2 cellular contexts compared by ENCODE assay signal in the genomic region with DNA sequence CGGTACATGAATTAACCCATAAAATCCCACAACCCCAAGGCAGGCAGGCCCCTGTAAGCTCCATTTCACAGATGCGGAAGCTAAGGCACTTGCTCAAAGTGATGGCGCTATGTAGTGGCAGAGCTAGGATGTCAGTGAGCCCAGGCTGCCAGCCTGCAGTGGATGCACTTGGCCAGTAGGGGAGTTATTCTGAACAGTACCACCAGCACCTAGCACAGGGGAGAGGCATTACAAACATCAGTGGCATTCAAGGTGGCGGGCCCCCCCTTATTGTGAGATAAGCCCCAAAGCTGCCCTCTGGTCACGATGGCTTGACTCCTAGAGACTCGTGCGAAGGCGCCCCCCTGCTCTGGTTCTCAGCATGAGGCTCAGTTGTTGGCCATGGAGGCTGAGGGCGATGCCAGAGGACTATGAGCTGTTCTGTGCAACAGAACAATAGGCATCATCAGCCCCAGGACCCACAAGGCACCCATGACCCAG.
A peak's percentile ranks its signal among the peaks of the same experiment; 100 is the strongest.
TF ChIP-seq lines count a peak whose summit lies in the region.

No MANE protein-coding gene starts in this region.

TF ChIP-seq in SK-N-SH treated with all-trans-retinoic acid at 6 μM for 48 hours, 23 proteins besides CTCF, POLR2A, EP300 and RAD21:
- TF ChIP-seq, protein P1, sequence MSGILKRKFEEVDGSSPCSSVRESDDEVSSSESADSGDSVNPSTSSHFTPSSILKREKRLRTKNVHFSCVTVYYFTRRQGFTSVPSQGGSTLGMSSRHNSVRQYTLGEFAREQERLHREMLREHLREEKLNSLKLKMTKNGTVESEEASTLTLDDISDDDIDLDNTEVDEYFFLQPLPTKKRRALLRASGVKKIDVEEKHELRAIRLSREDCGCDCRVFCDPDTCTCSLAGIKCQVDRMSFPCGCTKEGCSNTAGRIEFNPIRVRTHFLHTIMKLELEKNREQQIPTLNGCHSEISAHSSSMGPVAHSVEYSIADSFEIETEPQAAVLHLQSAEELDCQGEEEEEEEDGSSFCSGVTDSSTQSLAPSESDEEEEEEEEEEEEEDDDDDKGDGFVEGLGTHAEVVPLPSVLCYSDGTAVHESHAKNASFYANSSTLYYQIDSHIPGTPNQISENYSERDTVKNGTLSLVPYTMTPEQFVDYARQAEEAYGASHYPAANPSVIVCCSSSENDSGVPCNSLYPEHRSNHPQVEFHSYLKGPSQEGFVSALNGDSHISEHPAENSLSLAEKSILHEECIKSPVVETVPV (CRISPR knock-in tag; IDR thresholded peaks at IDR 0.05) = no peak
- TF ChIP-seq, protein P2, sequence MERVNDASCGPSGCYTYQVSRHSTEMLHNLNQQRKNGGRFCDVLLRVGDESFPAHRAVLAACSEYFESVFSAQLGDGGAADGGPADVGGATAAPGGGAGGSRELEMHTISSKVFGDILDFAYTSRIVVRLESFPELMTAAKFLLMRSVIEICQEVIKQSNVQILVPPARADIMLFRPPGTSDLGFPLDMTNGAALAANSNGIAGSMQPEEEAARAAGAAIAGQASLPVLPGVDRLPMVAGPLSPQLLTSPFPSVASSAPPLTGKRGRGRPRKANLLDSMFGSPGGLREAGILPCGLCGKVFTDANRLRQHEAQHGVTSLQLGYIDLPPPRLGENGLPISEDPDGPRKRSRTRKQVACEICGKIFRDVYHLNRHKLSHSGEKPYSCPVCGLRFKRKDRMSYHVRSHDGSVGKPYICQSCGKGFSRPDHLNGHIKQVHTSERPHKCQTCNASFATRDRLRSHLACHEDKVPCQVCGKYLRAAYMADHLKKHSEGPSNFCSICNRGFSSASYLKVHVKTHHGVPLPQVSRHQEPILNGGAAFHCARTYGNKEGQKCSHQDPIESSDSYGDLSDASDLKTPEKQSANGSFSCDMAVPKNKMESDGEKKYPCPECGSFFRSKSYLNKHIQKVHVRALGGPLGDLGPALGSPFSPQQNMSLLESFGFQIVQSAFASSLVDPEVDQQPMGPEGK (CRISPR knock-in tag; IDR thresholded peaks at IDR 0.05; ENCODE audit: borderline replicate concordance) = no peak
- TF ChIP-seq ZNF565 (CRISPR knock-in tag; conservative IDR thresholded peaks at IDR 0.05; ENCODE audit: low read depth) (no peak), OSR1 (CRISPR knock-in tag; IDR thresholded peaks at IDR 0.05) (no peak), ZNF8 (CRISPR knock-in tag; IDR thresholded peaks at IDR 0.05) (no peak), ARNTL (CRISPR knock-in tag; IDR thresholded peaks at IDR 0.05; ENCODE audit: borderline replicate concordance, low read depth) (no peak), PPARA (CRISPR knock-in tag; IDR thresholded peaks at IDR 0.05; ENCODE audit: borderline replicate concordance) (no peak), SNAI2 (CRISPR knock-in tag; IDR thresholded peaks at IDR 0.05) (no peak), CSDC2 (CRISPR knock-in tag; IDR thresholded peaks at IDR 0.05) (no peak), TCF4 (CRISPR knock-in tag; IDR thresholded peaks at IDR 0.05; ENCODE audit: borderline replicate concordance) (no peak)
- TF ChIP-seq, protein P3, sequence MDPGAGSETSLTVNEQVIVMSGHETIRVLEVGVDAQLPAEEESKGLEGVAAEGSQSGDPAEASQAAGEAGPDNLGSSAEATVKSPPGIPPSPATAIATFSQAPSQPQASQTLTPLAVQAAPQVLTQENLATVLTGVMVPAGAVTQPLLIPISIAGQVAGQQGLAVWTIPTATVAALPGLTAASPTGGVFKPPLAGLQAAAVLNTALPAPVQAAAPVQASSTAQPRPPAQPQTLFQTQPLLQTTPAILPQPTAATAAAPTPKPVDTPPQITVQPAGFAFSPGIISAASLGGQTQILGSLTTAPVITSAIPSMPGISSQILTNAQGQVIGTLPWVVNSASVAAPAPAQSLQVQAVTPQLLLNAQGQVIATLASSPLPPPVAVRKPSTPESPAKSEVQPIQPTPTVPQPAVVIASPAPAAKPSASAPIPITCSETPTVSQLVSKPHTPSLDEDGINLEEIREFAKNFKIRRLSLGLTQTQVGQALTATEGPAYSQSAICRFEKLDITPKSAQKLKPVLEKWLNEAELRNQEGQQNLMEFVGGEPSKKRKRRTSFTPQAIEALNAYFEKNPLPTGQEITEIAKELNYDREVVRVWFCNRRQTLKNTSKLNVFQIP (CRISPR knock-in tag; IDR thresholded peaks at IDR 0.05; ENCODE audit: borderline replicate concordance, low read depth) = no peak
- TF ChIP-seq, protein P4, sequence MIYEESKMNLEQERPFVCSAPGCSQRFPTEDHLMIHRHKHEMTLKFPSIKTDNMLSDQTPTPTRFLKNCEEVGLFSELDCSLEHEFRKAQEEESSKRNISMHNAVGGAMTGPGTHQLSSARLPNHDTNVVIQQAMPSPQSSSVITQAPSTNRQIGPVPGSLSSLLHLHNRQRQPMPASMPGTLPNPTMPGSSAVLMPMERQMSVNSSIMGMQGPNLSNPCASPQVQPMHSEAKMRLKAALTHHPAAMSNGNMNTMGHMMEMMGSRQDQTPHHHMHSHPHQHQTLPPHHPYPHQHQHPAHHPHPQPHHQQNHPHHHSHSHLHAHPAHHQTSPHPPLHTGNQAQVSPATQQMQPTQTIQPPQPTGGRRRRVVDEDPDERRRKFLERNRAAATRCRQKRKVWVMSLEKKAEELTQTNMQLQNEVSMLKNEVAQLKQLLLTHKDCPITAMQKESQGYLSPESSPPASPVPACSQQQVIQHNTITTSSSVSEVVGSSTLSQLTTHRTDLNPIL (CRISPR knock-in tag; IDR thresholded peaks at IDR 0.05; ENCODE audit: low read depth) = no peak

TF ChIP-seq in H1, 55 proteins besides CTCF, POLR2A, EP300 and RAD21:
- TF ChIP-seq RBBP5 (IDR thresholded peaks at IDR 0.05; ENCODE audit: borderline replicate concordance, low read depth, low read length) (no peak), YY1 (IDR thresholded peaks at IDR 0.05; ENCODE audit: low read depth, low read length) (0 out of 2 replicates have a peak, but pooled peaks have one; percentile 11), KDM1A (IDR thresholded peaks at IDR 0.05; ENCODE audit: borderline replicate concordance, low read length) (peak; percentile 77; the same call in 1 of the 2 replicates)
